ENCODE assay signal across 19 cellular contexts in genomic region chr4:6355052-6355451, GRCh38.
"Had no signal": no experiment of that assay in that cellular context is flagged by ENCODE, and none has a peak within 500 bp of the region (broad histone marks: within the 10 kb centered on the region; RNA-seq: fewer than 3 reads in every experiment).

No MANE protein-coding gene starts in this region.

- H3K36me3 ChIP-seq: ascending aorta, breast epithelium, prostate gland, transverse colon, vagina had no signal

- H3K4me1 ChIP-seq: ascending aorta, breast epithelium, prostate gland, vagina had no signal

- H3K4me1 Mint-ChIP-seq: activated naive CD4-positive, alpha-beta T cell treated with anti-CD3 and anti-CD28 coated beads, Interleukin-2, amount 10 ng/mL, durations not matched to agents 7 days and 5 days; activated T-helper 17 cell treated with anti-CD3 and anti-CD28 coated beads, Interleukin-2, amount 50 U/mL, for 72 hours had no signal

- H3K4me3 Mint-ChIP-seq: activated naive CD4-positive, alpha-beta T cell treated with anti-CD3 and anti-CD28 coated beads, Interleukin-2, amount 10 ng/mL, durations not matched to agents 7 days and 5 days; activated T-helper 17 cell treated with anti-CD3 and anti-CD28 coated beads, Interleukin-2, amount 50 U/mL, for 72 hours; endodermal cell; nephron progenitor cell had no signal

- H3K9me3 Mint-ChIP-seq: activated naive CD4-positive, alpha-beta T cell treated with anti-CD3 and anti-CD28 coated beads, Interleukin-2, amount 10 ng/mL, durations not matched to agents 7 days and 5 days; activated T-helper 17 cell treated with anti-CD3 and anti-CD28 coated beads, Interleukin-2, amount 50 U/mL, for 72 hours; endodermal cell; nephron progenitor cell had no signal

- H3K36me3 Mint-ChIP-seq: activated naive CD4-positive, alpha-beta T cell treated with anti-CD3 and anti-CD28 coated beads, Interleukin-2, amount 10 ng/mL, durations not matched to agents 7 days and 5 days had no signal

- H3K27ac ChIP-seq: ascending aorta, breast epithelium, prostate gland, transverse colon, vagina had no signal

- H3K27ac Mint-ChIP-seq: activated naive CD4-positive, alpha-beta T cell treated with anti-CD3 and anti-CD28 coated beads, Interleukin-2, amount 10 ng/mL, durations not matched to agents 7 days and 5 days; activated T-helper 17 cell treated with anti-CD3 and anti-CD28 coated beads, Interleukin-2, amount 50 U/mL, for 72 hours; endodermal cell; nephron progenitor cell had no signal

- H3K27me3 ChIP-seq: ascending aorta, breast epithelium, dorsolateral prefrontal cortex, transverse colon, vagina had no signal

- DNase-seq: activated CD4-positive, alpha-beta T cell treated with anti-CD3 and anti-CD28 coated beads, Interleukin-2, amount 50 U/mL, for 4 hours; activated CD4-positive, CD25-positive, alpha-beta regulatory T cell treated with anti-CD3 and anti-CD28 coated beads, Interleukin-2, amount 50 U/mL, for 72 hours; activated naive CD4-positive, alpha-beta T cell treated with anti-CD3 and anti-CD28 coated beads, Interleukin-2, amount 10 ng/mL, durations not matched to agents 7 days and 5 days; dorsolateral prefrontal cortex; endodermal cell; hypothalamus; nephron progenitor cell; small intestine; stimulated activated CD4-positive, alpha-beta T cell treated with anti-CD3 and anti-CD28 coated beads, Interleukin-4, amount 100 ng/mL, for 4 hours; stimulated activated CD8-positive, alpha-beta memory T cell treated with anti-CD3 and anti-CD28 coated beads, Interleukin-4, amount 100 ng/mL, for 48 hours; stimulated activated naive CD4-positive, alpha-beta T cell treated with Interleukin-2 at 50 U/mL for 16 hours; substantia nigra; T-helper 2 cell; transverse colon had no signal

- H3K9me3 ChIP-seq: ascending aorta, prostate gland, transverse colon, vagina had no signal

- H3K4me3 ChIP-seq: ascending aorta, breast epithelium, dorsolateral prefrontal cortex, prostate gland, transverse colon, vagina had no signal
